Comparison of ENCODE assay signal across 26 cellular contexts in genomic region chr12:41819948-41820347, GRCh38.
DNase-seq lines count a peak whose midpoint lies in the region; ATAC-seq, FAIRE-seq and TF ChIP-seq lines count a peak whose summit lies in the region.
"Had no signal": no experiment of that assay in that cellular context is flagged by ENCODE, and none has a peak within 500 bp of the region (broad histone marks: within the 10 kb centered on the region; RNA-seq: fewer than 3 reads in every experiment).

No MANE protein-coding gene starts in this region.

- TF ChIP-seq RAD21 in K562 (CRISPR knock-in tag; conservative IDR thresholded peaks at IDR 0.05 in 1 of 2, IDR thresholded peaks at IDR 0.05 in 1 of 2): no peak

- no peaks in the 10 kb centered on the region for H3K36me3 Mint-ChIP-seq in activated CD8-positive, alpha-beta memory T cell treated with anti-CD3 and anti-CD28 coated beads, Interleukin-2, amount 10 ng/mL, durations not matched to agents 7 days and 5 days
- H3K36me3 Mint-ChIP-seq: CD14-positive monocyte; CD4-positive, alpha-beta memory T cell; CD4-positive, CD25-positive, alpha-beta regulatory T cell; CD8-positive, alpha-beta memory T cell had no signal

- no peaks in the 10 kb centered on the region for H3K4me1 Mint-ChIP-seq in activated CD8-positive, alpha-beta memory T cell treated with anti-CD3 and anti-CD28 coated beads, Interleukin-2, amount 10 ng/mL, durations not matched to agents 7 days and 5 days
- H3K4me1 Mint-ChIP-seq: CD14-positive monocyte; CD4-positive, alpha-beta memory T cell; CD4-positive, CD25-positive, alpha-beta regulatory T cell; CD8-positive, alpha-beta memory T cell had no signal

- in situ Hi-C loops in K562 (cut with MboI): no loop called here

- TF ChIP-seq CTCF in A673 (conservative IDR thresholded peaks at IDR 0.05; ENCODE audit: low read depth, low read length) (no peak), K562 (IDR thresholded peaks at IDR 0.05 in 2 of 3, conservative IDR thresholded peaks at IDR 0.05 in 1 of 3; ENCODE audit: insufficient read depth in 2 of 3, low read depth in 1 of 3, low read length in 3 of 3) (no peak)

- FAIRE-seq in K562 (lab: Jason Lieb, UNC): no peak
- FAIRE-seq: A549, GM12878, GM12892, GM18507 had no signal

- peak overlapping the region; percentile 70 for H3K27ac ChIP-seq in A673 (ENCODE audit: low read depth, low read length, poor library complexity, severe bottlenecking)
- H3K27ac ChIP-seq in K562 (ENCODE audit: extremely low read depth, low read depth, low read length): no peak overlapping the region
- H3K27ac ChIP-seq: 22Rv1, A549, BLaER1 had no signal

- no peaks in the 10 kb centered on the region for H3K27me3 Mint-ChIP-seq in activated CD8-positive, alpha-beta memory T cell treated with anti-CD3 and anti-CD28 coated beads, Interleukin-2, amount 10 ng/mL, durations not matched to agents 7 days and 5 days

- no peak overlapping the region for H3K4me2 ChIP-seq in K562 (ENCODE audit: insufficient read depth, low read length)
- H3K4me2 ChIP-seq: A549, BLaER1 had no signal

- H3K27ac Mint-ChIP-seq in activated CD8-positive, alpha-beta memory T cell treated with anti-CD3 and anti-CD28 coated beads, Interleukin-2, amount 10 ng/mL, durations not matched to agents 7 days and 5 days: peak overlapping the region; percentile 49
- H3K27ac Mint-ChIP-seq: CD14-positive monocyte; CD4-positive, alpha-beta memory T cell; CD4-positive, CD25-positive, alpha-beta regulatory T cell; CD8-positive, alpha-beta memory T cell had no signal

- no peak overlapping the region for H2AFZ ChIP-seq in K562 (ENCODE audit: low read depth, low read length)

- H3K4me3 Mint-ChIP-seq in activated CD8-positive, alpha-beta memory T cell treated with anti-CD3 and anti-CD28 coated beads, Interleukin-2, amount 10 ng/mL, durations not matched to agents 7 days and 5 days: no peak overlapping the region
- H3K4me3 Mint-ChIP-seq: CD14-positive monocyte; CD4-positive, alpha-beta memory T cell; CD4-positive, CD25-positive, alpha-beta regulatory T cell; CD8-positive, alpha-beta memory T cell had no signal

- no peaks in the 10 kb centered on the region for H3K9me3 Mint-ChIP-seq in activated CD8-positive, alpha-beta memory T cell treated with anti-CD3 and anti-CD28 coated beads, Interleukin-2, amount 10 ng/mL, durations not matched to agents 7 days and 5 days (ENCODE audit: low read depth)

- 0% methylated on average over 3 of the region's 3 CpGs for WGBS in K562 (ENCODE audit: insufficient coverage, low coverage, missing lambda C conversion rate)

- no TSS peak for BruUV-seq in A673 (replicated peaks; lab: Mats Ljungman, UMichigan)
- BruUV-seq in K562 (replicated peaks; lab: Mats Ljungman, UMichigan): no TSS peak

- no peaks in the 10 kb centered on the region for H3K79me2 ChIP-seq in K562 (ENCODE audit: control insufficient read depth, insufficient read depth, low read length)

- CTCF ChIA-PET in activated CD8-positive, alpha-beta memory T cell treated with anti-CD3 and anti-CD28 coated beads, Interleukin-2, amount 10 ng/mL, durations not matched to agents 7 days and 5 days (lab: Charles Lee): no interaction called here
- CTCF ChIA-PET in A673 (lab: Charles Lee) (no interaction called here), K562 (lab: Yijun Ruan, JAX; ENCODE audit: low intra/inter-chr PET ratio) (no interaction called here)

- no peak overlapping the region for H3K9ac ChIP-seq in K562 (ENCODE audit: insufficient read depth in 1 of 2, low read depth in 2 of 2, low read length in 2 of 2)
- H3K9ac ChIP-seq: BLaER1 had no signal

- H3K4me3 ChIP-seq in A673 (ENCODE audit: low read depth, low read length, poor library complexity, severe bottlenecking): no peak overlapping the region
- no peak overlapping the region for H3K4me3 ChIP-seq in K562
- H3K4me3 ChIP-seq: A549, BLaER1, GM12878 had no signal

- ATAC-seq in activated CD8-positive, alpha-beta memory T cell treated with anti-CD3 and anti-CD28 coated beads, Interleukin-2, amount 10 ng/mL, durations not matched to agents 7 days and 5 days: no peak
- ATAC-seq in K562 (no peak), HG02973 (IDR thresholded peaks at IDR 0.05; ENCODE audit: unreplicated experiment) (no peak)
- ATAC-seq: A549, GM12878 had no signal

- TF ChIP-seq EP300 in K562 (IDR thresholded peaks at IDR 0.05; ENCODE audit: low read length): no peak

- no peak for TF ChIP-seq POLR2A in K562 (conservative IDR thresholded peaks at IDR 0.05)

- H3K9me3 ChIP-seq in A673 (ENCODE audit: low read depth, low read length, poor library complexity, severe bottlenecking) (peaks cover 5% of the 10 kb centered on the region), K562 (replicated peaks; ENCODE audit: control insufficient read depth, insufficient read depth, low read depth, low read length) (no peaks in the 10 kb centered on the region)
- H3K9me3 ChIP-seq: A549, BE2C, BLaER1 had no signal

- H3K9me1 ChIP-seq in K562 (ENCODE audit: control insufficient read depth, insufficient read depth, low read length): no peaks in the 10 kb centered on the region

- intact Hi-C loops in A673 (cut with micrococcal nuclease; ENCODE audit: unreplicated experiment): loop anchor here (1.0 to 5.0 kb wide), 3 partner anchors 204 to 1373 kb away; no protein-coding TSS in a partner anchor
- intact Hi-C loops in K562 (cut with micrococcal nuclease): no loop called here

- H3K4me1 ChIP-seq in A673 (ENCODE audit: insufficient read depth, low read length, poor library complexity, severe bottlenecking) (peaks cover 19% of the 10 kb centered on the region), K562 (replicated peaks in 1 of 2; ENCODE audit: control insufficient read depth in 2 of 2, insufficient read depth in 2 of 2, low read length in 2 of 2) (no peaks in the 10 kb centered on the region)
- H3K4me1 ChIP-seq: A549, BE2C, BLaER1 had no signal

- no peaks in the 10 kb centered on the region for H4K20me1 ChIP-seq in K562 (replicated peaks; ENCODE audit: control insufficient read depth, insufficient read depth, low read length)
- H4K20me1 ChIP-seq: BLaER1 had no signal

- H3K27me3 ChIP-seq in A673 (replicated peaks; ENCODE audit: insufficient read depth, low read depth, low read length, poor library complexity): no peaks in the 10 kb centered on the region
- H3K27me3 ChIP-seq in K562 (ENCODE audit: control insufficient read depth in 2 of 2, insufficient read depth in 2 of 2, low read length in 2 of 2): no peaks in the 10 kb centered on the region
- H3K27me3 ChIP-seq: BE2C, BLaER1 had no signal

- no peak for DNase-seq in activated CD8-positive, alpha-beta memory T cell treated with anti-CD3 and anti-CD28 coated beads, Interleukin-2, amount 10 ng/mL, durations not matched to agents 7 days and 5 days
- DNase-seq in activated CD8-positive, alpha-beta memory T cell treated with anti-CD3 and anti-CD28 coated beads, Interleukin-2, amount 50 U/mL, for 48 hours: no peak
- peak; percentile 76 for DNase-seq in A673 (ENCODE audit: low spot score)
- DNase-seq in K562 (ENCODE audit: extremely low read depth in 1 of 4, low spot score in 3 of 4): no peak
- DNase-seq: ACHN; BE2C; C1 segment of cervical spinal cord; CD4-positive, alpha-beta memory T cell; CD4-positive, CD25-positive, alpha-beta regulatory T cell; CD8-positive, alpha-beta memory T cell; COR-L47; DMS 273 treated with DMSO at 0.1 percent for 48 hours; DMS153; DMS53; DMS79; DND-41; EL; GDM1 had no signal

- H3K36me3 ChIP-seq in A673 (ENCODE audit: insufficient read depth, low read length, poor library complexity, severe bottlenecking) (no peaks in the 10 kb centered on the region), K562 (ENCODE audit: control insufficient read depth, insufficient read depth, low read length) (no peaks in the 10 kb centered on the region)
- H3K36me3 ChIP-seq: BE2C, BLaER1 had no signal

- POLR2A ChIA-PET in A673 (lab: Charles Lee; ENCODE audit: low non-redundant PET) (interaction anchor here (0.6 to 0.7 kb wide), 2 partner anchors 30 to 1369 kb away, joined by 4 to 20 read pairs; no protein-coding TSS in a partner anchor), K562 (lab: Yijun Ruan, JAX) (no interaction called here)

TF ChIP-seq in K562, 482 proteins besides CTCF, POLR2A, EP300 and RAD21 (continues in another document):
- TF ChIP-seq PCBP2 (IDR thresholded peaks at IDR 0.05; ENCODE audit: low read depth, low read length, poor library complexity, severe bottlenecking) (peak; percentile 70), CC2D1A (IDR thresholded peaks at IDR 0.05) (no peak), TRIM24 (IDR thresholded peaks at IDR 0.05) (no peak)
